Comparison of ENCODE assay signal across 30 cellular contexts in the genomic region with DNA sequence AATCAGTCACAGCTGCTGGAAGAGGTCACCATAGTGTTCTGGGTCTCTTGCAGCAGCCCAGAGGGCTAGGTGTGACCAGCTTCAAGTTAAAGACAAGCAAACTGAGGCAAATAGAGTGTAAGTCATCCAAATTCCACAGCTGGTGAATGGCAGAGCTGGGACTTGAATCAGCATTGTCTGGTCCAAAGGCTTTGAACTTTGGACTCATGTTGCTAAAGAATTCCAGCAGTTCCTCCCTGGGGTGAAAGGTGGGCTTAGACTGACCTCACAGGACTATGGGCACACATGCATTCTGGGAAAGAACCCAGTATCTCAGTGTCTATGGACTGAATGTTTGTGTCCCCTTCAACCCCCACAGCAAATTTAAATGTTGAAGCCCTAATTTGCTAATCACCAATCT. TPM values are rescaled to one million over a fixed set of nuclear protein-coding genes. Genes with fewer than 3 reads are reported as not detected.
"Had no signal": no experiment of that assay in that cellular context is flagged by ENCODE, and none has a peak within 500 bp of the region (broad histone marks: within the 10 kb centered on the region; RNA-seq: fewer than 3 reads in every experiment).

No MANE protein-coding gene starts in this region.

- ATAC-seq: stimulated activated effector memory CD8-positive, alpha-beta T cell treated with anti-CD3 and anti-CD28 coated beads, Interleukin-12 subunit alpha, Interleukin-12 subunit beta, amount 100 ng/mL, for 72 hours; stimulated activated memory B cell treated with anti-CD40 and anti-IgM and Interleukin-4, amounts not matched to agents 10 μg/mL and 1 μg/mL and 100 μg/mL, for 72 hours; stimulated activated naive B cell treated with anti-CD40 and anti-IgM and Interleukin-4, amounts not matched to agents 10 μg/mL and 1 μg/mL and 100 μg/mL, for 72 hours; stimulated activated naive CD8-positive, alpha-beta T cell treated with anti-CD3 and anti-CD28 coated beads, Interleukin-15, amount 100 ng/mL, for 72 hours; stimulated activated naive CD8-positive, alpha-beta T cell treated with anti-CD3 and anti-CD28 coated beads, Interleukin-15, Interleukin-2, amounts not matched to agents 100 U/mL and 50 U/mL, for 24 hours; upper lobe of right lung had no signal

- H3K9me3 ChIP-seq: stomach, suprapubic skin, testis, thoracic aorta, thyroid gland, tibial artery, tibial nerve, transverse colon, upper lobe of left lung, upper lobe of right lung, uterus, vagina had no signal

- FAIRE-seq: urothelium cell line had no signal

- H3K27me3 ChIP-seq: testis, thyroid gland, tibial nerve, transverse colon, upper lobe of left lung, uterus, vagina had no signal

- H3K4me3 ChIP-seq: stomach, suprapubic skin, testis, thoracic aorta, thyroid gland, tibial artery, tibial nerve, transverse colon, upper lobe of left lung, upper lobe of right lung, uterus, vagina had no signal

- H3K4me1 ChIP-seq: stomach, suprapubic skin, testis, thyroid gland, tibial artery, tibial nerve, transverse colon, upper lobe of left lung, upper lobe of right lung, uterus, vagina had no signal

- H3K27ac ChIP-seq: stomach, suprapubic skin, testis, thoracic aorta, thyroid gland, tibial artery, tibial nerve, transverse colon, upper lobe of left lung, upper lobe of right lung, uterus, vagina had no signal

- H3K36me3 ChIP-seq: stomach, suprapubic skin, thoracic aorta, thyroid gland, tibial artery, tibial nerve, transverse colon, upper lobe of left lung, upper lobe of right lung, uterus, vagina had no signal

- DNase-seq: stimulated activated CD4-positive, alpha-beta T cell treated with anti-CD3 and anti-CD28 coated beads, Interleukin-2, amount 100 ng/mL, for 48 hours; stimulated activated CD4-positive, alpha-beta T cell treated with anti-CD3 and anti-CD28 coated beads, Interleukin-4, amount 100 ng/mL, for 1 hour; stimulated activated CD4-positive, alpha-beta T cell treated with anti-CD3 and anti-CD28 coated beads, Interleukin-4, amount 100 ng/mL, for 24 hours; stimulated activated CD4-positive, alpha-beta T cell treated with anti-CD3 and anti-CD28 coated beads, Interleukin-4, amount 100 ng/mL, for 4 hours; stimulated activated CD8-positive, alpha-beta memory T cell treated with anti-CD3 and anti-CD28 coated beads, Interleukin-4, amount 100 ng/mL, for 48 hours; stimulated activated naive B cell treated with anti-CD40 and anti-IgM and Interleukin-4, amounts not matched to agents 10 μg/mL and 1 μg/mL and 100 μg/mL, for 72 hours; stimulated activated naive CD4-positive, alpha-beta T cell; stimulated activated naive CD4-positive, alpha-beta T cell treated with Interleukin-2 at 50 U/mL for 16 hours; stimulated activated naive CD8-positive, alpha-beta T cell treated with anti-CD3 and anti-CD28 coated beads, Interleukin-15, amount 100 ng/mL, for 72 hours; stimulated activated naive CD8-positive, alpha-beta T cell treated with anti-CD3 and anti-CD28 coated beads, Interleukin-15, Interleukin-2, amounts not matched to agents 100 U/mL and 50 U/mL, for 24 hours; stomach; substantia nigra; testis; thyroid gland; tibial artery; transverse colon; trophoblast cell; upper lobe of left lung; upper lobe of right lung; uterus had no signal

RNA-seq across cellular contexts. Expression of gene TUNAR, which starts 54.8 kb away (rescaled TPM):
- total RNA-seq: subcutaneous adipose tissue, suprapubic skin, thoracic aorta, tibial nerve, transverse colon, upper lobe of right lung, ureter, urinary bladder, vagina had no signal
- polyA plus RNA-seq: urinary bladder had no signal
